20 cellular contexts compared by ENCODE assay signal in the genomic region with DNA sequence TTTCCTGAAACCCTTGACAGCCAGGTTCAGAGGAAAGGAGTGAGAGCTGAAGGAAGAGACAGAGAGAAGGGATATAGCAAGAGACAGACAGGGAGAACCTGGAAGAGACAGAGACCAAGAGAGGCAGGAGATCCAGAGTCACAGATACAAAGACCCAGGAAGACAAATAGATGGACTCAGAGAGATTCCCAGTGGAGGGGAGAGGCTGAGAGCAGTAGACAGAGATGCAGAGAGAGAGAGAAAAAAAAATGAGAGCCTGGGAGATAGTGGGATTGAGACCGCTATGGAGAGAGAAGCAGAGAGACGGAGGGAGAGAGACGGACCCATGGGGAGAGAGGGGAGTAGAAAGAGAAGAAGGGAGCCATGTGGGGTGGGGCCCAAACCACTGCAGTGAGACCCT. TPM values are rescaled to one million over a fixed set of nuclear protein-coding genes. Genes with fewer than 3 reads are reported as not detected.
A peak's percentile ranks its signal among the peaks of the same experiment; 100 is the strongest.
DNase-seq lines count a peak whose midpoint lies in the region; ATAC-seq, FAIRE-seq and TF ChIP-seq lines count a peak whose summit lies in the region.
"Had no signal": no experiment of that assay in that cellular context is flagged by ENCODE, and none has a peak within 500 bp of the region (broad histone marks: within the 10 kb centered on the region; RNA-seq: fewer than 3 reads in every experiment).

No MANE protein-coding gene starts in this region.

- intact Hi-C loops in vagina (cut with DNase I), result loop anchor here (5.0 kb wide), 2 partner anchors 67 to 123 kb away; a partner anchor contains a TSS

- H3K36me3 Mint-ChIP-seq in activated naive CD4-positive, alpha-beta T cell treated with anti-CD3 and anti-CD28 coated beads, Interleukin-2, amount 50 U/mL, for 24 hours, result no peaks in the 10 kb centered on the region
- H3K36me3 Mint-ChIP-seq in activated naive CD4-positive, alpha-beta T cell treated with anti-CD3 and anti-CD28 coated beads, Interleukin-2, amount 50 U/mL, for 72 hours, result no peaks in the 10 kb centered on the region
- H3K36me3 Mint-ChIP-seq in T-helper 17 cell (ENCODE audit: low read depth), result no peaks in the 10 kb centered on the region

- no peak overlapping the region for H2AFZ ChIP-seq in keratinocyte (ENCODE audit: control insufficient read depth, low read length)

- H3K4me1 Mint-ChIP-seq in activated naive CD4-positive, alpha-beta T cell treated with anti-CD3 and anti-CD28 coated beads, Interleukin-2, amount 50 U/mL, for 24 hours, result peaks cover 36% of the 10 kb centered on the region
- peaks cover 27% of the 10 kb centered on the region for H3K4me1 Mint-ChIP-seq in T-helper 17 cell

- no peak for TF ChIP-seq POLR2A in vagina (IDR thresholded peaks at IDR 0.05)

- H3K9me3 ChIP-seq in T-helper 17 cell (ENCODE audit: control insufficient read depth, low read length, poor library complexity, severe bottlenecking) (no peaks in the 10 kb centered on the region), keratinocyte (ENCODE audit: control insufficient read depth, low read depth, low read length) (no peaks in the 10 kb centered on the region), vagina (no peaks in the 10 kb centered on the region)
- H3K9me3 ChIP-seq: heart right ventricle, SJCRH30, uterus had no signal

- H3K4me3 ChIP-seq in keratinocyte (ENCODE audit: control insufficient read depth in 2 of 3, extremely low read depth in 1 of 3, insufficient read depth in 2 of 3, low read depth in 1 of 3, low read length in 3 of 3) (no peak overlapping the region), vagina (peak overlapping the region in 1 of 2 donors; percentile 39)
- H3K4me3 ChIP-seq: SJCRH30, uterus had no signal

- H3K36me3 ChIP-seq in keratinocyte (ENCODE audit: control insufficient read depth in 2 of 2, extremely low read depth in 1 of 2, insufficient read depth in 2 of 2, low read length in 2 of 2), result no peaks in the 10 kb centered on the region
- no peaks in the 10 kb centered on the region for H3K36me3 ChIP-seq in vagina
- H3K36me3 ChIP-seq: heart right ventricle, SJCRH30, uterus had no signal

- peak overlapping the region; percentile 40 for H3K4me3 Mint-ChIP-seq in activated naive CD4-positive, alpha-beta T cell treated with anti-CD3 and anti-CD28 coated beads, Interleukin-2, amount 50 U/mL, for 24 hours
- peak overlapping the region; percentile 84 for H3K4me3 Mint-ChIP-seq in T-helper 17 cell

- H3K27me3 Mint-ChIP-seq in activated naive CD4-positive, alpha-beta T cell treated with anti-CD3 and anti-CD28 coated beads, Interleukin-2, amount 50 U/mL, for 24 hours, result no peaks in the 10 kb centered on the region
- no peaks in the 10 kb centered on the region for H3K27me3 Mint-ChIP-seq in T-helper 17 cell

- TF ChIP-seq CTCF in keratinocyte (optimal IDR thresholded peaks at IDR 0.05 in 1 of 3, IDR thresholded peaks at IDR 0.05 in 1 of 3, conservative IDR thresholded peaks at IDR 0.05 in 1 of 3; ENCODE audit: extremely low read depth in 1 of 3, insufficient read depth in 2 of 3, low read length in 3 of 3), result no peak
- no peak for TF ChIP-seq CTCF in vagina (IDR thresholded peaks at IDR 0.05)

- no peaks in the 10 kb centered on the region for H4K20me1 ChIP-seq in keratinocyte (ENCODE audit: control insufficient read depth, extremely low read depth, insufficient read depth, low read length)

- H3K9ac ChIP-seq in keratinocyte (ENCODE audit: control insufficient read depth, extremely low read depth, insufficient read depth, low read length), result no peak overlapping the region

- no peaks in the 10 kb centered on the region for H3K9me1 ChIP-seq in keratinocyte (ENCODE audit: control insufficient read depth, extremely low read depth, insufficient read depth, low read length)

- H3K4me1 ChIP-seq in keratinocyte (ENCODE audit: control insufficient read depth, extremely low read depth, insufficient read depth, low read length) (peaks cover 21% of the 10 kb centered on the region), vagina (peaks cover 47% of the 10 kb centered on the region)
- H3K4me1 ChIP-seq: SJCRH30 had no signal

- peaks cover 19% of the 10 kb centered on the region for H3K27me3 ChIP-seq in keratinocyte (ENCODE audit: control insufficient read depth, extremely low read depth, insufficient read depth, low read length)
- H3K27me3 ChIP-seq in vagina, result no peaks in the 10 kb centered on the region
- H3K27me3 ChIP-seq: uterus had no signal

- H3K27ac Mint-ChIP-seq in activated naive CD4-positive, alpha-beta T cell treated with anti-CD3 and anti-CD28 coated beads, Interleukin-2, amount 50 U/mL, for 24 hours, result peak overlapping the region; percentile 47
- no peak overlapping the region for H3K27ac Mint-ChIP-seq in activated naive CD4-positive, alpha-beta T cell treated with anti-CD3 and anti-CD28 coated beads, Interleukin-2, amount 50 U/mL, for 72 hours
- peak overlapping the region; percentile 87 for H3K27ac Mint-ChIP-seq in T-helper 17 cell

- no peak overlapping the region for H3K4me2 ChIP-seq in keratinocyte (ENCODE audit: control insufficient read depth, extremely low read depth, insufficient read depth, low read depth, low read length)

- dilution Hi-C loops in keratinocyte (cut with MboI; ENCODE audit: extremely low pct_ligation_motif_present, low sequenced_read_pairs), result no loop called here

- FAIRE-seq in keratinocyte (lab: Jason Lieb, UNC), result peak; percentile 17

- H3K27ac ChIP-seq in keratinocyte (ENCODE audit: control insufficient read depth, insufficient read depth, low read length) (no peak overlapping the region), vagina (peak overlapping the region; percentile 75)
- H3K27ac ChIP-seq: heart right ventricle, SJCRH30 had no signal

- no peak for DNase-seq in activated naive CD4-positive, alpha-beta T cell treated with anti-CD3 and anti-CD28 coated beads, Interleukin-2, amount 50 U/mL, for 72 hours (ENCODE audit: low spot score in 2 of 2)
- DNase-seq in T-helper 17 cell (no peak), keratinocyte (ENCODE audit: low read depth, low spot score) (no peak), vagina (ENCODE audit: extremely low spot score in 2 of 2) (no peak), HT-29 (ENCODE audit: low spot score) (no peak)
- DNase-seq: activated CD4-positive, alpha-beta T cell treated with anti-CD3 and anti-CD28 coated beads for 1 hour; effector memory CD4-positive, alpha-beta T cell; KG1; NCI-H2081 treated with DMSO at 0.1 percent for 48 hours; OCI-M1; SJCRH30; stimulated activated CD4-positive, alpha-beta T cell treated with anti-CD3 and anti-CD28 coated beads, Interleukin-1b, Interleukin-23, amount 100 ng/mL, for 48 hours; T-helper 9 cell had no signal

- ATAC-seq in activated naive CD4-positive, alpha-beta T cell treated with anti-CD3 and anti-CD28 coated beads, Interleukin-2, amount 50 U/mL, for 72 hours, result no peak
- ATAC-seq in T-helper 17 cell (no peak), HG02884 (IDR thresholded peaks at IDR 0.05; ENCODE audit: unreplicated experiment) (no peak), GM19397 (IDR thresholded peaks at IDR 0.05; ENCODE audit: unreplicated experiment) (no peak)
- ATAC-seq: heart right ventricle, right cardiac atrium had no signal

- no peaks in the 10 kb centered on the region for H3K9me3 Mint-ChIP-seq in activated naive CD4-positive, alpha-beta T cell treated with anti-CD3 and anti-CD28 coated beads, Interleukin-2, amount 50 U/mL, for 24 hours
- H3K9me3 Mint-ChIP-seq in activated naive CD4-positive, alpha-beta T cell treated with anti-CD3 and anti-CD28 coated beads, Interleukin-2, amount 50 U/mL, for 72 hours, result no peaks in the 10 kb centered on the region

- H3K79me2 ChIP-seq in keratinocyte (ENCODE audit: control insufficient read depth, insufficient read depth, low read length), result no peaks in the 10 kb centered on the region

RNA-seq across cellular contexts. Expression of a gene that starts 0.8 kb away (rescaled TPM):
- 1 to 10 TPM in 1 of 2 donors, under 1 TPM in 1; 0.82 to 1.8 TPM for total RNA-seq in activated naive CD4-positive, alpha-beta T cell treated with anti-CD3 and anti-CD28 coated beads, Interleukin-2, amount 50 U/mL, for 72 hours
- total RNA-seq in T-helper 17 cell (10 to 100 TPM; 17.1 to 20.6 TPM), vagina (3.4 TPM)
- polyA plus RNA-seq in keratinocyte, result 0.36 TPM in 1 of 3 replicates, not detected in the others
- not detected for polyA plus RNA-seq in keratinocyte (2011; ENCODE audit: low read depth)
- not detected in 2 replicates for polyA plus RNA-seq in keratinocyte (2011; cell fraction: cytosol; rRNA removed)
- not detected in 2 replicates for polyA plus RNA-seq in keratinocyte (2011; cell fraction: nucleus; rRNA removed)
- 0.24 TPM in 1 of 2 replicates, not detected in the other for polyA plus RNA-seq in keratinocyte (2012; ENCODE audit: low replicate concordance)
- polyA minus RNA-seq in keratinocyte, result not detected in 3 replicates
- not detected for polyA minus RNA-seq in keratinocyte (2011; cell fraction: cytosol; rRNA and poly(A)+ RNA removed)
- not detected in 2 replicates for polyA minus RNA-seq in keratinocyte (2011; cell fraction: nucleus; rRNA and poly(A)+ RNA removed)
- not detected in 2 replicates for total RNA-seq in HT-29 (2014; rRNA removed; shearing (Covaris generic))
- total RNA-seq: SJCRH30 had no signal
- polyA plus RNA-seq: AG04450 had no signal

RNA-seq across cellular contexts. Expression of a gene that starts 5.2 kb away (rescaled TPM):
- 1 to 10 TPM; 1.4 to 2.1 TPM for total RNA-seq in activated naive CD4-positive, alpha-beta T cell treated with anti-CD3 and anti-CD28 coated beads, Interleukin-2, amount 50 U/mL, for 72 hours
- total RNA-seq in T-helper 17 cell (1 to 10 TPM; 1.8 to 4.7 TPM), vagina (135 TPM)
- polyA plus RNA-seq in keratinocyte, result 0.14 to 0.23 TPM (median 0.19 TPM) in 3 replicates
- polyA plus RNA-seq in keratinocyte (2011; ENCODE audit: low read depth), result not detected
- polyA plus RNA-seq in keratinocyte (2011; cell fraction: cytosol; rRNA removed), result not detected in 2 replicates
- not detected in 2 replicates for polyA plus RNA-seq in keratinocyte (2011; cell fraction: nucleus; rRNA removed)
- 0.32 and 2.6 TPM in 2 replicates for polyA plus RNA-seq in keratinocyte (2012; ENCODE audit: low replicate concordance)
- polyA minus RNA-seq in keratinocyte, result not detected in 3 replicates
- not detected for polyA minus RNA-seq in keratinocyte (2011; cell fraction: cytosol; rRNA and poly(A)+ RNA removed)
- not detected in 2 replicates for polyA minus RNA-seq in keratinocyte (2011; cell fraction: nucleus; rRNA and poly(A)+ RNA removed)
- not detected in 2 replicates for total RNA-seq in HT-29 (2014; rRNA removed; shearing (Covaris generic))
- total RNA-seq: SJCRH30 had no signal

RNA-seq across cellular contexts. Expression of a gene that starts 9.0 kb away (rescaled TPM):
- total RNA-seq in activated naive CD4-positive, alpha-beta T cell treated with anti-CD3 and anti-CD28 coated beads, Interleukin-2, amount 50 U/mL, for 72 hours, result 1 to 10 TPM; 1.5 to 2.7 TPM
- under 1 TPM; 0.39 to 0.52 TPM for total RNA-seq in T-helper 17 cell
- 0.01 to 0.14 TPM (median 0.10 TPM) in 3 replicates for polyA plus RNA-seq in keratinocyte
- polyA plus RNA-seq in keratinocyte (2011; ENCODE audit: low read depth), result 0.76 TPM
- 0.09 TPM in 1 of 2 replicates, not detected in the other for polyA plus RNA-seq in keratinocyte (2011; cell fraction: cytosol; rRNA removed)
- 0.89 and 1.1 TPM in 2 replicates for polyA plus RNA-seq in keratinocyte (2011; cell fraction: nucleus; rRNA removed)
- 0.11 and 0.93 TPM in 2 replicates for polyA plus RNA-seq in keratinocyte (2012; ENCODE audit: low replicate concordance)
- not detected in 3 replicates for polyA minus RNA-seq in keratinocyte
- polyA minus RNA-seq in keratinocyte (2011; cell fraction: cytosol; rRNA and poly(A)+ RNA removed), result not detected
- polyA minus RNA-seq in keratinocyte (2011; cell fraction: nucleus; rRNA and poly(A)+ RNA removed), result 0.31 TPM in 1 of 2 replicates, not detected in the other
- total RNA-seq in vagina, result 32.9 TPM
- total RNA-seq in HT-29 (2014; rRNA removed; shearing (Covaris generic)), result not detected in 2 replicates
- total RNA-seq: SJCRH30 had no signal

RNA-seq across cellular contexts. Expression of a gene that starts 10.7 kb away (rescaled TPM):
- 100 to 1,000 TPM; 279 to 283 TPM for total RNA-seq in activated naive CD4-positive, alpha-beta T cell treated with anti-CD3 and anti-CD28 coated beads, Interleukin-2, amount 50 U/mL, for 72 hours
- 100 to 1,000 TPM; 533 to 557 TPM for total RNA-seq in T-helper 17 cell
- 82.5 to 457 TPM (median 122 TPM) in 3 replicates for polyA plus RNA-seq in keratinocyte
- 159 TPM for polyA plus RNA-seq in keratinocyte (2011; ENCODE audit: low read depth)
- polyA plus RNA-seq in keratinocyte (2011; cell fraction: cytosol; rRNA removed), result 216 and 272 TPM in 2 replicates
- 163 TPM in 2 replicates for polyA plus RNA-seq in keratinocyte (2011; cell fraction: nucleus; rRNA removed)
- polyA plus RNA-seq in keratinocyte (2012; ENCODE audit: low replicate concordance), result 191 and 430 TPM in 2 replicates
- 206 to 558 TPM (median 224 TPM) in 3 replicates for polyA minus RNA-seq in keratinocyte
- 226 TPM for polyA minus RNA-seq in keratinocyte (2011; cell fraction: cytosol; rRNA and poly(A)+ RNA removed)
- 66.2 and 71.1 TPM in 2 replicates for polyA minus RNA-seq in keratinocyte (2011; cell fraction: nucleus; rRNA and poly(A)+ RNA removed)
- 144 TPM for total RNA-seq in vagina
- total RNA-seq in HT-29 (2014; rRNA removed; shearing (Covaris generic)), result 46.4 and 48.2 TPM in 2 replicates

RNA-seq across cellular contexts. Expression of a gene that starts 28.2 kb away (rescaled TPM):
- total RNA-seq in activated naive CD4-positive, alpha-beta T cell treated with anti-CD3 and anti-CD28 coated beads, Interleukin-2, amount 50 U/mL, for 72 hours, result not detected
- total RNA-seq in T-helper 17 cell (not detected), vagina (788 TPM)
- 563 to 2,415 TPM (median 851 TPM) in 3 replicates for polyA plus RNA-seq in keratinocyte
- polyA plus RNA-seq in keratinocyte (2011; ENCODE audit: low read depth), result 498 TPM
- 945 and 1,085 TPM in 2 replicates for polyA plus RNA-seq in keratinocyte (2011; cell fraction: cytosol; rRNA removed)
- polyA plus RNA-seq in keratinocyte (2011; cell fraction: nucleus; rRNA removed), result 621 and 766 TPM in 2 replicates
- polyA plus RNA-seq in keratinocyte (2012; ENCODE audit: low replicate concordance), result 829 and 2,475 TPM in 2 replicates
- 308 to 665 TPM (median 468 TPM) in 3 replicates for polyA minus RNA-seq in keratinocyte
- polyA minus RNA-seq in keratinocyte (2011; cell fraction: cytosol; rRNA and poly(A)+ RNA removed), result 614 TPM
- polyA minus RNA-seq in keratinocyte (2011; cell fraction: nucleus; rRNA and poly(A)+ RNA removed), result 205 and 217 TPM in 2 replicates
- total RNA-seq in HT-29 (2014; rRNA removed; shearing (Covaris generic)), result 15.8 and 38.9 TPM in 2 replicates
- total RNA-seq: SJCRH30 had no signal
- polyA plus RNA-seq: AG04450 had no signal

Comparison
In these comparisons a context has a peak if more than half of its experiments do, and no peak if none do; other contexts are left out.
1. H3K27ac Mint-ChIP-seq: peak in activated naive CD4-positive, alpha-beta T cell treated with anti-CD3 and anti-CD28 coated beads, Interleukin-2, amount 50 U/mL, for 24 hours (single experiment) and T-helper 17 cell (single experiment); none in activated naive CD4-positive, alpha-beta T cell treated with anti-CD3 and anti-CD28 coated beads, Interleukin-2, amount 50 U/mL, for 72 hours (0 of 2).
2. RNA of a gene that starts 5.2 kb away (total RNA-seq): 135 TPM in vagina (single experiment); 1.8 to 4.7 TPM in T-helper 17 cell, 1.4 to 2.1 TPM in activated naive CD4-positive, alpha-beta T cell treated with anti-CD3 and anti-CD28 coated beads, Interleukin-2, amount 50 U/mL, for 72 hours and not detected in HT-29; every median in the first group is over 10 times any median in the second.